Comparison of ENCODE assay signal across 29 cellular contexts in the genomic region with DNA sequence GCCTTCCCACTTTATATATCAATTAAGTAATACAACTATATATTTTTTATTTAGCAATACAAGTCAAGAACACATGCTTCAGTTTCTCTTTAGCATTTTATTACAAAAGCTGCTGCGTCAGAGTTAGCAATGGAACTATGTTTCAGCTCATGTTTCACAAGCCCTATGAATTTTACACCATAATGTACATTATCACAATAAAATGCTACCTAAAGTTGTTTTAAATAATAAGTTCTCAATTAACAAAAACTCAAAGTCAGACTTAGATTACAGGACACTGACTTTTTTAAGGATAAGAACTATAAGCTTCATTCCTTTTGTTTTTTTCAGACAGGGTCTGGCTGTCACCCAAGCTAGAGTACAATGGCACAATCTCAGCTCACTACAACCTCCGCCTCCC.
"Had no signal": no experiment of that assay in that cellular context is flagged by ENCODE, and none has a peak within 500 bp of the region (broad histone marks: within the 10 kb centered on the region; RNA-seq: fewer than 3 reads in every experiment).

No MANE protein-coding gene starts in this region.

- ATAC-seq: activated CD8-positive, alpha-beta T cell treated with anti-CD3 and anti-CD28 coated beads for 36 hours; activated T-cell treated with anti-CD3 and anti-CD28 coated beads, Interleukin-2, amount 50 U/mL, for 4 hours; heart left ventricle; naive thymus-derived CD4-positive, alpha-beta T cell; pancreas; psoas muscle; stimulated activated memory B cell treated with anti-CD40 and anti-IgM and Interleukin-4, amounts not matched to agents 10 μg/mL and 1 μg/mL and 100 μg/mL, for 72 hours had no signal

- H3K4me3 Mint-ChIP-seq: activated CD8-positive, alpha-beta T cell treated with anti-CD3 and anti-CD28 coated beads for 36 hours; activated naive CD8-positive, alpha-beta T cell treated with anti-CD3 and anti-CD28 coated beads, Interleukin-2, amount 10 ng/mL, durations not matched to agents 7 days and 5 days; activated T-cell treated with anti-CD3 and anti-CD28 coated beads, Interleukin-2, amount 50 U/mL, for 4 hours; immature natural killer cell; stimulated activated memory B cell treated with anti-CD40 and anti-IgM and Interleukin-4, amounts not matched to agents 10 μg/mL and 1 μg/mL and 100 μg/mL, for 72 hours; T-helper 1 cell treated with Interleukin-12 subunit alpha and Interleukin-12 subunit beta and Interleukin-4 antibody, amounts not matched to agents 30 μg/mL and 1 μg/mL, for 36 hours had no signal

- FAIRE-seq: endothelial cell of umbilical vein, pancreas, small intestine had no signal

- H3K9me3 Mint-ChIP-seq: activated CD8-positive, alpha-beta T cell treated with anti-CD3 and anti-CD28 coated beads for 36 hours; activated naive CD8-positive, alpha-beta T cell treated with anti-CD3 and anti-CD28 coated beads, Interleukin-2, amount 10 ng/mL, durations not matched to agents 7 days and 5 days; activated T-cell treated with anti-CD3 and anti-CD28 coated beads, Interleukin-2, amount 50 U/mL, for 4 hours; immature natural killer cell; naive thymus-derived CD4-positive, alpha-beta T cell; stimulated activated memory B cell treated with anti-CD40 and anti-IgM and Interleukin-4, amounts not matched to agents 10 μg/mL and 1 μg/mL and 100 μg/mL, for 72 hours; T-helper 1 cell treated with Interleukin-12 subunit alpha and Interleukin-12 subunit beta and Interleukin-4 antibody, amounts not matched to agents 30 μg/mL and 1 μg/mL, for 36 hours had no signal

- H3K4me3 ChIP-seq: breast epithelium, heart left ventricle, pancreas, psoas muscle, sigmoid colon, tibial nerve had no signal

- DNase-seq: activated CD4-positive, alpha-beta T cell treated with anti-CD3 and anti-CD28 coated beads, Interleukin-2, amount 50 U/mL, for 1 hour; activated CD4-positive, CD25-positive, alpha-beta regulatory T cell treated with anti-CD3 and anti-CD28 coated beads, Interleukin-2, amount 50 U/mL, for 72 hours; activated CD8-positive, alpha-beta T cell treated with anti-CD3 and anti-CD28 coated beads for 36 hours; activated naive CD4-positive, alpha-beta T cell; activated naive CD8-positive, alpha-beta T cell treated with anti-CD3 and anti-CD28 coated beads, Interleukin-2, amount 10 ng/mL, durations not matched to agents 7 days and 5 days; activated T-cell treated with anti-CD3 and anti-CD28 coated beads, Interleukin-2, amount 50 U/mL, for 4 hours; amygdala; central memory CD4-positive, alpha-beta T cell; foreskin fibroblast; heart left ventricle; hypothalamus; immature natural killer cell; midbrain; naive thymus-derived CD4-positive, alpha-beta T cell; nucleus accumbens; pancreas; psoas muscle; sigmoid colon; small intestine; stimulated activated CD4-positive, alpha-beta T cell treated with anti-CD3 and anti-CD28 coated beads, Interleukin-1b, Interleukin-23, amount 100 ng/mL, for 48 hours; stimulated activated CD4-positive, alpha-beta T cell treated with anti-CD3 and anti-CD28 coated beads, Interleukin-4, amount 100 ng/mL, for 4 hours; stimulated activated CD8-positive, alpha-beta memory T cell treated with anti-CD3 and anti-CD28 coated beads, Interleukin-4, amount 100 ng/mL, for 48 hours; T1000; WERI-Rb-1 had no signal

- H3K27me3 Mint-ChIP-seq: activated CD8-positive, alpha-beta T cell treated with anti-CD3 and anti-CD28 coated beads for 36 hours; activated naive CD8-positive, alpha-beta T cell treated with anti-CD3 and anti-CD28 coated beads, Interleukin-2, amount 10 ng/mL, durations not matched to agents 7 days and 5 days; naive thymus-derived CD4-positive, alpha-beta T cell; stimulated activated memory B cell treated with anti-CD40 and anti-IgM and Interleukin-4, amounts not matched to agents 10 μg/mL and 1 μg/mL and 100 μg/mL, for 72 hours had no signal

- H3K4me1 ChIP-seq: breast epithelium, heart left ventricle, pancreas, psoas muscle, sigmoid colon, tibial nerve had no signal

- H3K36me3 ChIP-seq: pancreas, sigmoid colon, tibial nerve had no signal

- H3K9me3 ChIP-seq: breast epithelium, heart left ventricle, pancreas, psoas muscle, sigmoid colon, tibial nerve had no signal

- H3K4me1 Mint-ChIP-seq: stimulated activated memory B cell treated with anti-CD40 and anti-IgM and Interleukin-4, amounts not matched to agents 10 μg/mL and 1 μg/mL and 100 μg/mL, for 72 hours had no signal

- H3K27ac ChIP-seq: breast epithelium, heart left ventricle, pancreas, psoas muscle, sigmoid colon, tibial nerve, WERI-Rb-1 had no signal

- H3K27me3 ChIP-seq: breast epithelium, heart left ventricle, pancreas, sigmoid colon, tibial nerve had no signal

- H3K27ac Mint-ChIP-seq: activated CD8-positive, alpha-beta T cell treated with anti-CD3 and anti-CD28 coated beads for 36 hours; activated naive CD8-positive, alpha-beta T cell treated with anti-CD3 and anti-CD28 coated beads, Interleukin-2, amount 10 ng/mL, durations not matched to agents 7 days and 5 days; stimulated activated memory B cell treated with anti-CD40 and anti-IgM and Interleukin-4, amounts not matched to agents 10 μg/mL and 1 μg/mL and 100 μg/mL, for 72 hours; T-helper 1 cell treated with Interleukin-12 subunit alpha and Interleukin-12 subunit beta and Interleukin-4 antibody, amounts not matched to agents 30 μg/mL and 1 μg/mL, for 36 hours had no signal
